ENCODE assay signal across 22 cellular contexts in the genomic region with DNA sequence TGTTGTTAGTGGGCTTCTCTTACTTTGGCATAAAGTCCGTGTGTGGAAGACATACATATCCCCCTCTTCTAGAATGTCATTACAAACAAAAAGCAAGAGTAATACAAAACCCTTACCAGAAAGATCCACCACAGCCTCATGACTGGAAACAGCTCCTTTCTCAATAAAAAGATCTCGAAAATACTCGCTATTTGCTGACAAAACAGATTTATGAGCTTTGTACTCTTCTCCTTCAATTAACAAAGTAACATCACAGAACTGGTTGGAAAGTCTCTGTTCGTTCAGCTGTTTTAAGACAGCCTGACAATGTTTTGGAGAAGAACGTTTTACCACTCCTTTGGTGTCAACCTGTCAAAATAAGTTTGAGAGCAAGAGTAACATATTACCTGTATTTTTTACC. TPM values are rescaled to one million over a fixed set of nuclear protein-coding genes. Genes with fewer than 3 reads are reported as not detected.
DNase-seq lines count a peak whose midpoint lies in the region; ATAC-seq, FAIRE-seq and TF ChIP-seq lines count a peak whose summit lies in the region.
"Had no signal": no experiment of that assay in that cellular context is flagged by ENCODE, and none has a peak within 500 bp of the region (broad histone marks: within the 10 kb centered on the region; RNA-seq: fewer than 3 reads in every experiment).

No MANE protein-coding gene starts in this region.

- DNase-seq in HepG2 (ENCODE audit: low spot score) (no peak), right lobe of liver (no peak), OCI-LY7 (ENCODE audit: low spot score) (no peak), adrenal gland (no peak), left cardiac atrium (no peak)
- DNase-seq in activated T-helper 1 cell treated with anti-CD3 and anti-CD28 coated beads, Interleukin-12 subunit alpha, Interleukin-12 subunit beta, Interleukin-2, Interleukin-4 antibody, amounts not matched to agents 30 ng/mL and 10 ng/mL and 1 ng/mL, durations not matched to agents 14 hours and 24 hours and 36 hours (ENCODE audit: low spot score), result no peak
- DNase-seq in activated CD4-positive, alpha-beta T cell treated with anti-CD3 and anti-CD28 coated beads, Interleukin-2, amount 50 U/mL, for 48 hours, result no peak
- DNase-seq in activated T-cell treated with anti-CD3 and anti-CD28 coated beads, Interleukin-2, amount 50 U/mL, for 24 hours, result no peak
- DNase-seq: BE2C; CD8-positive, alpha-beta T cell; COR-L47; DMS153; DMS79 treated with DMSO at 0.1 percent for 48 hours; EL; GOT3 had no signal

- TF ChIP-seq EP300 in HepG2 (IDR thresholded peaks at IDR 0.05; ENCODE audit: low read depth in 2 of 2, low read length in 2 of 2) (no peak), HepG2 (CRISPR knock-in tag; IDR thresholded peaks at IDR 0.05; ENCODE audit: borderline replicate concordance) (no peak)

- H4K20me1 ChIP-seq in HepG2 (ENCODE audit: insufficient read depth, low read length) (peaks cover 10% of the 10 kb centered on the region; the same call in 1 of the 2 replicates), OCI-LY7 (ENCODE audit: insufficient read depth, low read length) (peaks cover 13% of the 10 kb centered on the region; the same call in 1 of the 2 replicates)

- no peak for TF ChIP-seq POLR2A in HepG2 (IDR thresholded peaks at IDR 0.05; ENCODE audit: insufficient read depth in 1 of 2, low read depth in 2 of 2, low read length in 2 of 2)
- no peak for TF ChIP-seq POLR2A in right lobe of liver (IDR thresholded peaks at IDR 0.05)
- no peak for TF ChIP-seq POLR2A in adrenal gland (IDR thresholded peaks at IDR 0.05)

- FAIRE-seq in HepG2 (lab: Jason Lieb, UNC), result peak; percentile 21
- FAIRE-seq: A204.1, D721Med, G401.6, GM19239 had no signal

- peaks cover 38% of the 10 kb centered on the region for H3K36me3 Mint-ChIP-seq in activated T-helper 1 cell treated with anti-CD3 and anti-CD28 coated beads, Interleukin-12 subunit alpha, Interleukin-12 subunit beta, Interleukin-2, Interleukin-4 antibody, amounts not matched to agents 30 ng/mL and 10 ng/mL and 1 ng/mL, durations not matched to agents 14 hours and 24 hours and 36 hours (ENCODE audit: low read depth)
- H3K36me3 Mint-ChIP-seq in activated T-cell treated with anti-CD3 and anti-CD28 coated beads, Interleukin-2, amount 50 U/mL, for 24 hours (ENCODE audit: low read depth), result peaks cover 89% of the 10 kb centered on the region

- CTCF ChIA-PET in HepG2 (lab: Yijun Ruan, JAX; ENCODE audit: low intra/inter-chr PET ratio, low total read pairs), result no interaction called here
- CTCF ChIA-PET in OCI-LY7 (lab: Charles Lee; ENCODE audit: unreplicated experiment), result no interaction called here

- TF ChIP-seq CTCF in HepG2 (CRISPR knock-in tag; IDR thresholded peaks at IDR 0.05), result no peak
- no peak for TF ChIP-seq CTCF in right lobe of liver (IDR thresholded peaks at IDR 0.05)
- no peak for TF ChIP-seq CTCF in OCI-LY7 (conservative IDR thresholded peaks at IDR 0.05; ENCODE audit: low read length)
- TF ChIP-seq CTCF in adrenal gland (IDR thresholded peaks at IDR 0.05), result no peak

- H3K79me2 ChIP-seq in HepG2 (ENCODE audit: insufficient read depth, low read length) (peaks cover 44% of the 10 kb centered on the region), OCI-LY7 (ENCODE audit: insufficient read depth, low read depth, low read length) (peaks cover 69% of the 10 kb centered on the region)

- H3K9me3 ChIP-seq in HepG2 (ENCODE audit: low read length) (no peaks in the 10 kb centered on the region), right lobe of liver (no peaks in the 10 kb centered on the region), OCI-LY7 (ENCODE audit: low read length) (no peaks in the 10 kb centered on the region), adrenal gland (replicated peaks in 1 of 3) (no peaks in the 10 kb centered on the region)
- H3K9me3 ChIP-seq: BE2C, HAP-1 had no signal

- H3K27me3 Mint-ChIP-seq in activated T-helper 1 cell treated with anti-CD3 and anti-CD28 coated beads, Interleukin-12 subunit alpha, Interleukin-12 subunit beta, Interleukin-2, Interleukin-4 antibody, amounts not matched to agents 30 ng/mL and 10 ng/mL and 1 ng/mL, durations not matched to agents 14 hours and 24 hours and 36 hours (ENCODE audit: insufficient read depth), result no peaks in the 10 kb centered on the region
- H3K27me3 Mint-ChIP-seq in activated T-cell treated with anti-CD3 and anti-CD28 coated beads, Interleukin-2, amount 50 U/mL, for 24 hours, result no peaks in the 10 kb centered on the region

- H3K36me3 ChIP-seq in HepG2 (replicated peaks in 1 of 2; ENCODE audit: control insufficient read depth in 1 of 2, insufficient read depth in 2 of 2, low read length in 2 of 2) (peaks cover 1 to 38% of the 10 kb centered on the region in 2 experiments; a peak in 3 of 5 replicates), right lobe of liver (peaks cover 0 to 16% (median 2%) of the 10 kb centered on the region in 4 donors), OCI-LY7 (ENCODE audit: insufficient read depth, low read length) (peaks cover 73% of the 10 kb centered on the region), adrenal gland (replicated peaks in 1 of 2) (peaks cover 0 to 8% of the 10 kb centered on the region in 2 donors)

- H3K27ac ChIP-seq in HepG2 (ENCODE audit: extremely low read length, insufficient read depth, low read length) (no peak overlapping the region), right lobe of liver (no peak overlapping the region), OCI-LY7 (ENCODE audit: low read depth, low read length, poor library complexity, severe bottlenecking) (no peak overlapping the region), adrenal gland (no peak overlapping the region)
- H3K27ac ChIP-seq: C4-2B, HL-60 had no signal

- POLR2A ChIA-PET in HepG2 (lab: Yijun Ruan, JAX) (no interaction called here), OCI-LY7 (lab: Charles Lee) (interaction anchor here (0.5 kb wide), 1 partner anchor 14 kb away, joined by 5 read pairs; no protein-coding TSS in a partner anchor)

- H3K27me3 ChIP-seq in HepG2 (ENCODE audit: control insufficient read depth in 1 of 2, insufficient read depth in 2 of 2, low read length in 2 of 2) (no peaks in the 10 kb centered on the region), right lobe of liver (no peaks in the 10 kb centered on the region), adrenal gland (no peaks in the 10 kb centered on the region)
- H3K27me3 ChIP-seq: BE2C had no signal

- no peak overlapping the region for H3K4me3 ChIP-seq in HepG2 (replicated peaks in 1 of 3; ENCODE audit: insufficient read depth in 1 of 3, low read depth in 2 of 3, low read length in 3 of 3)
- no peak overlapping the region for H3K4me3 ChIP-seq in right lobe of liver
- no peak overlapping the region for H3K4me3 ChIP-seq in OCI-LY7 (ENCODE audit: low read depth, low read length, poor library complexity, severe bottlenecking)
- H3K4me3 ChIP-seq in adrenal gland, result no peak overlapping the region
- H3K4me3 ChIP-seq: HAP-1 had no signal

- H3K4me3 Mint-ChIP-seq in activated T-helper 1 cell treated with anti-CD3 and anti-CD28 coated beads, Interleukin-12 subunit alpha, Interleukin-12 subunit beta, Interleukin-2, Interleukin-4 antibody, amounts not matched to agents 30 ng/mL and 10 ng/mL and 1 ng/mL, durations not matched to agents 14 hours and 24 hours and 36 hours, result no peak overlapping the region
- no peak overlapping the region for H3K4me3 Mint-ChIP-seq in activated T-cell treated with anti-CD3 and anti-CD28 coated beads, Interleukin-2, amount 50 U/mL, for 24 hours
- H3K4me3 Mint-ChIP-seq: CD8-positive, alpha-beta T cell had no signal

- TF ChIP-seq RAD21 in HepG2 (CRISPR knock-in tag; IDR thresholded peaks at IDR 0.05), result no peak

- no peaks in the 10 kb centered on the region for H3K9me2 ChIP-seq in OCI-LY7 (ENCODE audit: insufficient read depth, low read length)

- intact Hi-C loops in HepG2 (cut with micrococcal nuclease; ENCODE audit: unreplicated experiment), result no loop called here
- intact Hi-C loops in right lobe of liver (cut with DNase I), result no loop called here
- intact Hi-C loops in OCI-LY7 (cut with micrococcal nuclease; ENCODE audit: unreplicated experiment), result no loop called here
- intact Hi-C loops in activated T-helper 1 cell treated with anti-CD3 and anti-CD28 coated beads, Interleukin-12 subunit alpha, Interleukin-12 subunit beta, Interleukin-2, Interleukin-4 antibody, amounts not matched to agents 30 ng/mL and 10 ng/mL and 1 ng/mL, durations not matched to agents 14 hours and 24 hours and 36 hours (cut with micrococcal nuclease), result no loop called here
- intact Hi-C loops in adrenal gland (cut with DNase I), result no loop called here
- intact Hi-C loops in left cardiac atrium (cut with DNase I), result no loop called here

- BruUV-seq in HepG2 (replicated peaks; lab: Mats Ljungman, UMichigan), result no TSS peak
- TSS peak; percentile 1 for BruUV-seq in OCI-LY7 (replicated peaks; lab: Mats Ljungman, UMichigan)

- peak overlapping the region; percentile 22 for H3K27ac Mint-ChIP-seq in activated T-helper 1 cell treated with anti-CD3 and anti-CD28 coated beads, Interleukin-12 subunit alpha, Interleukin-12 subunit beta, Interleukin-2, Interleukin-4 antibody, amounts not matched to agents 30 ng/mL and 10 ng/mL and 1 ng/mL, durations not matched to agents 14 hours and 24 hours and 36 hours
- no peak overlapping the region for H3K27ac Mint-ChIP-seq in activated T-cell treated with anti-CD3 and anti-CD28 coated beads, Interleukin-2, amount 50 U/mL, for 24 hours

- H3K9ac ChIP-seq in HepG2 (ENCODE audit: insufficient read depth, low read depth, low read length), result no peak overlapping the region

- H2AFZ ChIP-seq in HepG2 (ENCODE audit: low read length), result no peak overlapping the region
- no peak overlapping the region for H2AFZ ChIP-seq in OCI-LY7 (ENCODE audit: low read length)

- H3K4me1 ChIP-seq in HepG2 (ENCODE audit: insufficient read depth, low read length) (peaks cover 30% of the 10 kb centered on the region), right lobe of liver (peaks cover 0 to 18% (median 0%) of the 10 kb centered on the region in 4 donors), OCI-LY7 (ENCODE audit: insufficient read depth, low read length, poor library complexity, severe bottlenecking) (peaks cover 15% of the 10 kb centered on the region), adrenal gland (replicated peaks in 1 of 2) (peaks cover 0 to 12% of the 10 kb centered on the region in 2 donors)
- H3K4me1 ChIP-seq: BE2C had no signal

- in situ Hi-C loops in HepG2 (cut with HindIII; ENCODE audit: extremely low pct_ligation_motif_present, low pct_unique_long_range_greater_than_20kb), result no loop called here

- peaks cover 43% of the 10 kb centered on the region for H3K4me1 Mint-ChIP-seq in activated T-helper 1 cell treated with anti-CD3 and anti-CD28 coated beads, Interleukin-12 subunit alpha, Interleukin-12 subunit beta, Interleukin-2, Interleukin-4 antibody, amounts not matched to agents 30 ng/mL and 10 ng/mL and 1 ng/mL, durations not matched to agents 14 hours and 24 hours and 36 hours (ENCODE audit: low read depth)
- peaks cover 41% of the 10 kb centered on the region for H3K4me1 Mint-ChIP-seq in activated T-cell treated with anti-CD3 and anti-CD28 coated beads, Interleukin-2, amount 50 U/mL, for 24 hours (ENCODE audit: low read depth)

- H3K4me2 ChIP-seq in HepG2 (ENCODE audit: low read depth, low read length) (no peak overlapping the region), OCI-LY7 (ENCODE audit: low read length) (no peak overlapping the region)

- ATAC-seq in HepG2 (no peak), right lobe of liver (no peak), left cardiac atrium (no peak)
- ATAC-seq: CD8-positive, alpha-beta T cell had no signal

- 96% methylated on average over 5 of the region's 5 CpGs for WGBS in HepG2 (ENCODE audit: low lambda C conversion rate)
- WGBS in right lobe of liver (ENCODE audit: insufficient coverage, low coverage, low lambda C conversion rate, missing lambda C conversion rate), result 69% methylated on average over 5 of the region's 5 CpGs
- 86 to 91% (median 90%) methylated on average over 5 of the region's 5 CpGs for WGBS in adrenal gland, 4 donors

- no peaks in the 10 kb centered on the region for H3K9me3 Mint-ChIP-seq in activated T-helper 1 cell treated with anti-CD3 and anti-CD28 coated beads, Interleukin-12 subunit alpha, Interleukin-12 subunit beta, Interleukin-2, Interleukin-4 antibody, amounts not matched to agents 30 ng/mL and 10 ng/mL and 1 ng/mL, durations not matched to agents 14 hours and 24 hours and 36 hours
- no peaks in the 10 kb centered on the region for H3K9me3 Mint-ChIP-seq in activated T-cell treated with anti-CD3 and anti-CD28 coated beads, Interleukin-2, amount 50 U/mL, for 24 hours
- H3K9me3 Mint-ChIP-seq: CD8-positive, alpha-beta T cell had no signal

RNA-seq across cellular contexts. Expression of a gene that starts 5.9 kb away (rescaled TPM):
- total RNA-seq in HepG2 (2016; rRNA removed; fragmentation: Illumina TruSeq; extraction: Trizol) (18.1 and 24.6 TPM in 2 replicates), right lobe of liver (1 to 10 TPM; 5.4 to 8.5 (median 7.9) TPM), OCI-LY7 (2022) (21.5 and 24.4 TPM in 2 replicates), adrenal gland (10 to 100 TPM; 10.8 to 20.0 (median 14.2) TPM), left cardiac atrium (10 to 100 TPM in 1 of 2 donors, 1 to 10 TPM in 1; 8.3 to 10.3 TPM)
- 5.4 and 8.1 TPM in 2 replicates for total RNA-seq in HepG2 (2016; cell fraction: cytosol; rRNA removed; fragmentation: Illumina TruSeq; extraction: Trizol; ENCODE audit: low read depth)
- total RNA-seq in HepG2 (2016; cell fraction: insoluble cytoplasmic fraction; rRNA removed; fragmentation: Illumina TruSeq; extraction: Trizol), result 17.4 and 24.4 TPM in 2 replicates
- total RNA-seq in HepG2 (2016; cell fraction: membrane; rRNA removed; fragmentation: Illumina TruSeq; extraction: Trizol), result 6.4 and 7.7 TPM in 2 replicates
- total RNA-seq in HepG2 (2016; cell fraction: nucleus; rRNA removed; fragmentation: Illumina TruSeq; extraction: Trizol), result 20.2 and 22.5 TPM in 2 replicates
- polyA plus RNA-seq in HepG2 (2011; rRNA removed) (5.2 and 5.9 TPM in 2 replicates), adrenal gland (10 to 100 TPM in 1 of 3 donors, 1 to 10 TPM in 2; 4.9 to 16.5 (median 6.7) TPM)
- 1.9 and 2.8 TPM in 2 replicates for polyA plus RNA-seq in HepG2 (2011; cell fraction: cytosol; rRNA removed)
- 6.0 and 7.5 TPM in 2 replicates for polyA plus RNA-seq in HepG2 (2011; cell fraction: nucleus; rRNA removed)
- 7.3 and 8.2 TPM in 2 replicates for polyA plus RNA-seq in HepG2 (2012)
- polyA plus RNA-seq in HepG2 (2016; cell fraction: cytosol; fragmentation: Illumina TruSeq; extraction: Trizol; ENCODE audit: low read depth), result 0.27 TPM in 2 replicates
- 12.4 and 13.0 TPM in 2 replicates for polyA plus RNA-seq in HepG2 (2016; cell fraction: insoluble cytoplasmic fraction; fragmentation: Illumina TruSeq; extraction: Trizol; ENCODE audit: low read depth)
- polyA plus RNA-seq in HepG2 (2016; cell fraction: membrane; fragmentation: Illumina TruSeq; extraction: Trizol; ENCODE audit: low read depth), result 1.3 TPM in 2 replicates
- 18.0 and 18.7 TPM in 2 replicates for polyA plus RNA-seq in HepG2 (2016; cell fraction: nucleus; fragmentation: Illumina TruSeq; extraction: Trizol; ENCODE audit: insufficient read depth, low read depth)
- 7.1 and 9.5 TPM in 2 replicates for polyA minus RNA-seq in HepG2 (2011; rRNA and poly(A)+ RNA removed; ENCODE audit: low replicate concordance)
- polyA minus RNA-seq in HepG2 (2011; cell fraction: cytosol; rRNA and poly(A)+ RNA removed), result 11.8 and 14.0 TPM in 2 replicates
- polyA minus RNA-seq in HepG2 (2011; cell fraction: nucleus; rRNA and poly(A)+ RNA removed), result 27.7 and 31.0 TPM in 2 replicates
- total RNA-seq in OCI-LY7 (2014; rRNA removed; shearing (Covaris generic)), result 21.8 and 26.8 TPM in 2 replicates
- 29.0 and 31.9 TPM in 2 replicates for total RNA-seq in activated T-helper 1 cell treated with anti-CD3 and anti-CD28 coated beads, Interleukin-12 subunit alpha, Interleukin-12 subunit beta, Interleukin-2, Interleukin-4 antibody, amounts not matched to agents 30 ng/mL and 10 ng/mL and 1 ng/mL, durations not matched to agents 14 hours and 24 hours and 36 hours

RNA-seq across cellular contexts. Expression of a gene that starts 15.5 kb away (rescaled TPM):
- total RNA-seq in HepG2 (2016; rRNA removed; fragmentation: Illumina TruSeq; extraction: Trizol), result 1,056 and 1,362 TPM in 2 replicates
- total RNA-seq in HepG2 (2016; cell fraction: cytosol; rRNA removed; fragmentation: Illumina TruSeq; extraction: Trizol; ENCODE audit: low read depth), result 1,422 and 1,553 TPM in 2 replicates
- total RNA-seq in HepG2 (2016; cell fraction: insoluble cytoplasmic fraction; rRNA removed; fragmentation: Illumina TruSeq; extraction: Trizol), result 1,073 and 1,398 TPM in 2 replicates
- 1,942 and 1,946 TPM in 2 replicates for total RNA-seq in HepG2 (2016; cell fraction: membrane; rRNA removed; fragmentation: Illumina TruSeq; extraction: Trizol)
- 372 and 380 TPM in 2 replicates for total RNA-seq in HepG2 (2016; cell fraction: nucleus; rRNA removed; fragmentation: Illumina TruSeq; extraction: Trizol)
- polyA plus RNA-seq in HepG2 (2011; rRNA removed), result 1,058 and 1,150 TPM in 2 replicates
- 564 and 1,013 TPM in 2 replicates for polyA plus RNA-seq in HepG2 (2011; cell fraction: cytosol; rRNA removed)
- polyA plus RNA-seq in HepG2 (2011; cell fraction: nucleus; rRNA removed), result 191 and 261 TPM in 2 replicates
- 1,418 and 1,581 TPM in 2 replicates for polyA plus RNA-seq in HepG2 (2012)
- 1,680 and 1,696 TPM in 2 replicates for polyA plus RNA-seq in HepG2 (2016; cell fraction: cytosol; fragmentation: Illumina TruSeq; extraction: Trizol; ENCODE audit: low read depth)
- 1,319 and 1,459 TPM in 2 replicates for polyA plus RNA-seq in HepG2 (2016; cell fraction: insoluble cytoplasmic fraction; fragmentation: Illumina TruSeq; extraction: Trizol; ENCODE audit: low read depth)
- 1,798 and 1,842 TPM in 2 replicates for polyA plus RNA-seq in HepG2 (2016; cell fraction: membrane; fragmentation: Illumina TruSeq; extraction: Trizol; ENCODE audit: low read depth)
- polyA plus RNA-seq in HepG2 (2016; cell fraction: nucleus; fragmentation: Illumina TruSeq; extraction: Trizol; ENCODE audit: insufficient read depth, low read depth), result 641 and 653 TPM in 2 replicates
- polyA minus RNA-seq in HepG2 (2011; rRNA and poly(A)+ RNA removed; ENCODE audit: low replicate concordance), result 269 and 569 TPM in 2 replicates
- polyA minus RNA-seq in HepG2 (2011; cell fraction: cytosol; rRNA and poly(A)+ RNA removed), result 209 and 212 TPM in 2 replicates
- polyA minus RNA-seq in HepG2 (2011; cell fraction: nucleus; rRNA and poly(A)+ RNA removed), result 213 and 250 TPM in 2 replicates
- 100 to 1,000 TPM; 336 to 620 (median 364) TPM for total RNA-seq in right lobe of liver
- 2,111 and 2,631 TPM in 2 replicates for total RNA-seq in OCI-LY7 (2014; rRNA removed; shearing (Covaris generic))
- total RNA-seq in OCI-LY7 (2022), result 1,335 and 1,380 TPM in 2 replicates
- 1,454 and 1,462 TPM in 2 replicates for total RNA-seq in activated T-helper 1 cell treated with anti-CD3 and anti-CD28 coated beads, Interleukin-12 subunit alpha, Interleukin-12 subunit beta, Interleukin-2, Interleukin-4 antibody, amounts not matched to agents 30 ng/mL and 10 ng/mL and 1 ng/mL, durations not matched to agents 14 hours and 24 hours and 36 hours
- total RNA-seq in adrenal gland, result 1,000 to 10,000 TPM in 3 of 8 donors, 100 to 1,000 TPM in 5; 604 to 1,652 (median 938) TPM
- polyA plus RNA-seq in adrenal gland, result 1,000 to 10,000 TPM; 1,228 to 2,705 (median 2,245) TPM
- total RNA-seq in left cardiac atrium, result 100 to 1,000 TPM; 824 to 885 TPM

RNA-seq across cellular contexts. Expression of a gene that starts 53.4 kb away (rescaled TPM):
- total RNA-seq in HepG2 (2016; rRNA removed; fragmentation: Illumina TruSeq; extraction: Trizol) (6.5 and 10.2 TPM in 2 replicates), right lobe of liver (1 to 10 TPM; 2.2 to 3.8 (median 2.7) TPM), OCI-LY7 (2022) (43.5 and 46.7 TPM in 2 replicates), adrenal gland (10 to 100 TPM in 3 of 8 donors, 1 to 10 TPM in 5; 4.1 to 10.7 (median 8.4) TPM), left cardiac atrium (1 to 10 TPM; 5.1 to 6.1 TPM)
- total RNA-seq in HepG2 (2016; cell fraction: cytosol; rRNA removed; fragmentation: Illumina TruSeq; extraction: Trizol; ENCODE audit: low read depth), result 0.88 and 0.91 TPM in 2 replicates
- total RNA-seq in HepG2 (2016; cell fraction: insoluble cytoplasmic fraction; rRNA removed; fragmentation: Illumina TruSeq; extraction: Trizol), result 6.7 and 10.1 TPM in 2 replicates
- total RNA-seq in HepG2 (2016; cell fraction: membrane; rRNA removed; fragmentation: Illumina TruSeq; extraction: Trizol), result 1.4 and 1.5 TPM in 2 replicates
- total RNA-seq in HepG2 (2016; cell fraction: nucleus; rRNA removed; fragmentation: Illumina TruSeq; extraction: Trizol), result 6.3 and 6.4 TPM in 2 replicates
- polyA plus RNA-seq in HepG2 (2011; rRNA removed) (0.71 and 0.99 TPM in 2 replicates), adrenal gland (1 to 10 TPM; 1.2 to 5.9 (median 2.1) TPM)
- polyA plus RNA-seq in HepG2 (2011; cell fraction: cytosol; rRNA removed), result 0.43 and 0.78 TPM in 2 replicates
- 0.72 and 2.3 TPM in 2 replicates for polyA plus RNA-seq in HepG2 (2011; cell fraction: nucleus; rRNA removed)
- polyA plus RNA-seq in HepG2 (2012), result 1.4 and 1.8 TPM in 2 replicates
- polyA plus RNA-seq in HepG2 (2016; cell fraction: cytosol; fragmentation: Illumina TruSeq; extraction: Trizol; ENCODE audit: low read depth), result 0.03 and 0.05 TPM in 2 replicates
- polyA plus RNA-seq in HepG2 (2016; cell fraction: insoluble cytoplasmic fraction; fragmentation: Illumina TruSeq; extraction: Trizol; ENCODE audit: low read depth), result 2.2 and 2.4 TPM in 2 replicates
- polyA plus RNA-seq in HepG2 (2016; cell fraction: membrane; fragmentation: Illumina TruSeq; extraction: Trizol; ENCODE audit: low read depth), result 0.16 and 0.17 TPM in 2 replicates
- 3.7 and 4.7 TPM in 2 replicates for polyA plus RNA-seq in HepG2 (2016; cell fraction: nucleus; fragmentation: Illumina TruSeq; extraction: Trizol; ENCODE audit: insufficient read depth, low read depth)
- 1.5 and 7.8 TPM in 2 replicates for polyA minus RNA-seq in HepG2 (2011; rRNA and poly(A)+ RNA removed; ENCODE audit: low replicate concordance)
- 3.0 and 4.2 TPM in 2 replicates for polyA minus RNA-seq in HepG2 (2011; cell fraction: cytosol; rRNA and poly(A)+ RNA removed)
- 5.2 and 6.5 TPM in 2 replicates for polyA minus RNA-seq in HepG2 (2011; cell fraction: nucleus; rRNA and poly(A)+ RNA removed)
- total RNA-seq in OCI-LY7 (2014; rRNA removed; shearing (Covaris generic)), result 25.3 and 27.3 TPM in 2 replicates
- total RNA-seq in activated T-helper 1 cell treated with anti-CD3 and anti-CD28 coated beads, Interleukin-12 subunit alpha, Interleukin-12 subunit beta, Interleukin-2, Interleukin-4 antibody, amounts not matched to agents 30 ng/mL and 10 ng/mL and 1 ng/mL, durations not matched to agents 14 hours and 24 hours and 36 hours, result 20.2 and 20.6 TPM in 2 replicates
